1 cellular context compared by ENCODE assay signal in genomic region chr21:32414579-32415358, GRCh38.
TF ChIP-seq lines count a peak whose summit lies in the region.

No MANE protein-coding gene starts in this region.

TF ChIP-seq in HEK293T, 16 proteins besides CTCF, POLR2A, EP300 and RAD21:
- TF ChIP-seq HDGF (IDR thresholded peaks at IDR 0.05; ENCODE audit: borderline replicate concordance) (no peak), TARDBP (IDR thresholded peaks at IDR 0.05) (no peak), L3MBTL2 (conservative IDR thresholded peaks at IDR 0.05) (no peak), LEF1 (IDR thresholded peaks at IDR 0.05; ENCODE audit: borderline replicate concordance) (no peak), CTBP1 (IDR thresholded peaks at IDR 0.05; ENCODE audit: borderline replicate concordance) (no peak), ELF4 (IDR thresholded peaks at IDR 0.05) (no peak), PKNOX1 (IDR thresholded peaks at IDR 0.05) (no peak), FOXA1 (IDR thresholded peaks at IDR 0.05) (no peak), SUZ12 (IDR thresholded peaks at IDR 0.05) (no peak)
